In genomic region chr5:157594237-157594636, GRCh38 we compare ENCODE assay signal across 17 cellular contexts. TPM values are rescaled to one million over a fixed set of nuclear protein-coding genes. Genes with fewer than 3 reads are reported as not detected.
DNase-seq lines count a peak whose midpoint lies in the region; ATAC-seq, FAIRE-seq and TF ChIP-seq lines count a peak whose summit lies in the region.
"Had no signal": no experiment of that assay in that cellular context is flagged by ENCODE, and none has a peak within 500 bp of the region (broad histone marks: within the 10 kb centered on the region; RNA-seq: fewer than 3 reads in every experiment).

No MANE protein-coding gene starts in this region.

- no peaks in the 10 kb centered on the region for H3K9me3 ChIP-seq in neural progenitor cell (ENCODE audit: low read depth)
- H3K9me3 ChIP-seq: sigmoid colon had no signal

- peak overlapping the region; percentile 13 for H3K27ac Mint-ChIP-seq in activated CD4-positive, alpha-beta T cell treated with anti-CD3 and anti-CD28 coated beads, Interleukin-2, amount 10 ng/mL, durations not matched to agents 7 days and 5 days
- H3K27ac Mint-ChIP-seq in activated CD4-positive, alpha-beta memory T cell treated with anti-CD3 and anti-CD28 coated beads, Interleukin-2, amount 10 ng/mL, durations not matched to agents 7 days and 5 days: peak overlapping the region; percentile 87
- H3K27ac Mint-ChIP-seq in neural progenitor cell: no peak overlapping the region
- H3K27ac Mint-ChIP-seq: type B pancreatic cell had no signal

- peaks cover 19% of the 10 kb centered on the region for H3K36me3 Mint-ChIP-seq in activated CD4-positive, alpha-beta T cell treated with anti-CD3 and anti-CD28 coated beads, Interleukin-2, amount 10 ng/mL, durations not matched to agents 7 days and 5 days (ENCODE audit: low read depth)
- H3K36me3 Mint-ChIP-seq in activated CD4-positive, alpha-beta memory T cell treated with anti-CD3 and anti-CD28 coated beads, Interleukin-2, amount 10 ng/mL, durations not matched to agents 7 days and 5 days (ENCODE audit: low read depth): peaks cover 12% of the 10 kb centered on the region
- no peaks in the 10 kb centered on the region for H3K36me3 Mint-ChIP-seq in neural progenitor cell
- H3K36me3 Mint-ChIP-seq: type B pancreatic cell had no signal

- peaks cover 12% of the 10 kb centered on the region for H3K9me3 Mint-ChIP-seq in activated CD4-positive, alpha-beta T cell treated with anti-CD3 and anti-CD28 coated beads, Interleukin-2, amount 10 ng/mL, durations not matched to agents 7 days and 5 days
- no peaks in the 10 kb centered on the region for H3K9me3 Mint-ChIP-seq in activated CD4-positive, alpha-beta memory T cell treated with anti-CD3 and anti-CD28 coated beads, Interleukin-2, amount 10 ng/mL, durations not matched to agents 7 days and 5 days
- H3K9me3 Mint-ChIP-seq in neural progenitor cell: peaks cover 6% of the 10 kb centered on the region

- DNase-seq in activated CD4-positive, alpha-beta T cell treated with anti-CD3 and anti-CD28 coated beads, Interleukin-2, amount 10 ng/mL, durations not matched to agents 7 days and 5 days: no peak
- DNase-seq in activated CD4-positive, alpha-beta T cell treated with anti-CD3 and anti-CD28 coated beads, Interleukin-2, amount 50 U/mL, for 48 hours: no peak
- DNase-seq in GM18507 (ENCODE audit: extremely low spot score, insufficient read length, low read depth): no peak
- no peak for DNase-seq in activated CD4-positive, alpha-beta memory T cell treated with anti-CD3 and anti-CD28 coated beads, Interleukin-2, amount 10 ng/mL, durations not matched to agents 7 days and 5 days
- no peak for DNase-seq in neural progenitor cell (ENCODE audit: low spot score)
- no peak for DNase-seq in DMS 273 treated with DMSO at 0.1 percent for 48 hours (lab: John Stamatoyannopoulos, UW)
- DNase-seq in NCI-H187 (lab: John Stamatoyannopoulos, UW): no peak
- DNase-seq: activated effector memory CD4-positive, alpha-beta T cell treated with Interleukin-2 at 50 U/mL for 16 hours; erythroblast; GDM1; SHP77; sigmoid colon; stimulated activated CD4-positive, alpha-beta T cell treated with anti-CD3 and anti-CD28 coated beads, Interleukin-4, amount 100 ng/mL, for 1 hour had no signal

- H3K79me2 ChIP-seq in neural progenitor cell (ENCODE audit: low read depth): no peaks in the 10 kb centered on the region

- no peak overlapping the region for H3K4me3 ChIP-seq in neural progenitor cell
- H3K4me3 ChIP-seq: sigmoid colon had no signal

- peak; percentile 71 for FAIRE-seq in GM18507 (lab: Jason Lieb, UNC)

- H3K27me3 Mint-ChIP-seq in activated CD4-positive, alpha-beta T cell treated with anti-CD3 and anti-CD28 coated beads, Interleukin-2, amount 10 ng/mL, durations not matched to agents 7 days and 5 days: no peaks in the 10 kb centered on the region
- H3K27me3 Mint-ChIP-seq in activated CD4-positive, alpha-beta memory T cell treated with anti-CD3 and anti-CD28 coated beads, Interleukin-2, amount 10 ng/mL, durations not matched to agents 7 days and 5 days: no peaks in the 10 kb centered on the region
- peaks cover 3% of the 10 kb centered on the region for H3K27me3 Mint-ChIP-seq in neural progenitor cell (ENCODE audit: insufficient read depth, low read depth)
- H3K27me3 Mint-ChIP-seq: type B pancreatic cell had no signal

- POLR2A ChIA-PET in activated CD4-positive, alpha-beta T cell treated with anti-CD3 and anti-CD28 coated beads, Interleukin-2, amount 10 ng/mL, durations not matched to agents 7 days and 5 days (lab: Charles Lee): interaction anchor here (0.5 kb wide), 1 partner anchor 10 kb away, joined by 3 read pairs; no protein-coding TSS in a partner anchor
- POLR2A ChIA-PET in activated CD4-positive, alpha-beta memory T cell treated with anti-CD3 and anti-CD28 coated beads, Interleukin-2, amount 10 ng/mL, durations not matched to agents 7 days and 5 days (lab: Charles Lee): interaction anchor here (0.5 to 7.5 kb wide), 11 partner anchors 9 to 179 kb away, joined by 3 to 80 read pairs (median 7); partner anchors contain the start of gene ADAM19

- H3K4me2 ChIP-seq in neural progenitor cell: peak overlapping the region; percentile 19

- peaks cover 8% of the 10 kb centered on the region for H3K4me1 ChIP-seq in neural progenitor cell
- H3K4me1 ChIP-seq: sigmoid colon had no signal

- H3F3A ChIP-seq in neural progenitor cell (ENCODE audit: low read depth): no peaks in the 10 kb centered on the region

- no peak overlapping the region for H3K27ac ChIP-seq in neural progenitor cell
- H3K27ac ChIP-seq: sigmoid colon had no signal

- no peaks in the 10 kb centered on the region for H3K36me3 ChIP-seq in neural progenitor cell
- H3K36me3 ChIP-seq: sigmoid colon had no signal

- no peak overlapping the region for H3K4me3 Mint-ChIP-seq in activated CD4-positive, alpha-beta T cell treated with anti-CD3 and anti-CD28 coated beads, Interleukin-2, amount 10 ng/mL, durations not matched to agents 7 days and 5 days
- H3K4me3 Mint-ChIP-seq in activated CD4-positive, alpha-beta memory T cell treated with anti-CD3 and anti-CD28 coated beads, Interleukin-2, amount 10 ng/mL, durations not matched to agents 7 days and 5 days: no peak overlapping the region
- H3K4me3 Mint-ChIP-seq in neural progenitor cell: no peak overlapping the region
- H3K4me3 Mint-ChIP-seq: type B pancreatic cell had no signal

- ATAC-seq in GM18909 (IDR thresholded peaks at IDR 0.05; ENCODE audit: poor library complexity, unreplicated experiment): no peak

- CTCF ChIA-PET in activated CD4-positive, alpha-beta T cell treated with anti-CD3 and anti-CD28 coated beads, Interleukin-2, amount 10 ng/mL, durations not matched to agents 7 days and 5 days (lab: Charles Lee): interaction anchor here (1.2 to 3.4 kb wide), 6 partner anchors 9 to 70 kb away, joined by 3 to 10 read pairs (median 4); no protein-coding TSS in a partner anchor
- CTCF ChIA-PET in activated CD4-positive, alpha-beta memory T cell treated with anti-CD3 and anti-CD28 coated beads, Interleukin-2, amount 10 ng/mL, durations not matched to agents 7 days and 5 days (lab: Charles Lee): interaction anchor here (0.7 to 3.0 kb wide), 8 partner anchors 11 to 149 kb away, joined by 3 to 11 read pairs (median 5); partner anchors contain the start of genes LSM11 and SOX30

- H3K27me3 ChIP-seq in neural progenitor cell: no peaks in the 10 kb centered on the region
- H3K27me3 ChIP-seq: sigmoid colon had no signal

- no peak overlapping the region for H3K9ac ChIP-seq in neural progenitor cell

- no peak overlapping the region for H2AFZ ChIP-seq in neural progenitor cell (replicated peaks)

- no peak for TF ChIP-seq CTCF in neural progenitor cell (IDR thresholded peaks at IDR 0.05)

- peaks cover 78% of the 10 kb centered on the region for H3K4me1 Mint-ChIP-seq in activated CD4-positive, alpha-beta T cell treated with anti-CD3 and anti-CD28 coated beads, Interleukin-2, amount 10 ng/mL, durations not matched to agents 7 days and 5 days
- H3K4me1 Mint-ChIP-seq in activated CD4-positive, alpha-beta memory T cell treated with anti-CD3 and anti-CD28 coated beads, Interleukin-2, amount 10 ng/mL, durations not matched to agents 7 days and 5 days: peaks cover 80% of the 10 kb centered on the region
- peaks cover 18% of the 10 kb centered on the region for H3K4me1 Mint-ChIP-seq in neural progenitor cell

- H4K20me1 ChIP-seq in neural progenitor cell (ENCODE audit: low read depth): no peaks in the 10 kb centered on the region

RNA-seq across cellular contexts. Expression of gene ADAM19, which starts 18.7 kb away (rescaled TPM):
- total RNA-seq in activated CD4-positive, alpha-beta T cell treated with anti-CD3 and anti-CD28 coated beads, Interleukin-2, amount 10 ng/mL, durations not matched to agents 7 days and 5 days: 100 to 1,000 TPM; 118 to 127 TPM
- total RNA-seq in activated CD4-positive, alpha-beta memory T cell treated with anti-CD3 and anti-CD28 coated beads, Interleukin-2, amount 10 ng/mL, durations not matched to agents 7 days and 5 days: 100 to 1,000 TPM; 309 to 313 TPM
- 11.5 and 20.9 TPM in 2 replicates for total RNA-seq in neural progenitor cell (ENCODE audit: low replicate concordance)

RNA-seq across cellular contexts. Expression of gene SOX30, which starts 58.0 kb away (rescaled TPM):
- under 1 TPM in 1 of 2 experiments, not detected in 1; 0.10 TPM for total RNA-seq in activated CD4-positive, alpha-beta T cell treated with anti-CD3 and anti-CD28 coated beads, Interleukin-2, amount 10 ng/mL, durations not matched to agents 7 days and 5 days
- total RNA-seq in activated CD4-positive, alpha-beta memory T cell treated with anti-CD3 and anti-CD28 coated beads, Interleukin-2, amount 10 ng/mL, durations not matched to agents 7 days and 5 days: under 1 TPM; 0.18 to 0.33 TPM
- total RNA-seq in neural progenitor cell (ENCODE audit: low replicate concordance): 0.06 and 0.17 TPM in 2 replicates
- total RNA-seq: A673, mesenteric fat pad had no signal
